ENCODE assay signal across 22 cellular contexts in genomic region chr18:26322892-26323653, GRCh38.
DNase-seq lines count a peak whose midpoint lies in the region; FAIRE-seq lines count a peak whose summit lies in the region.
"Had no signal": no experiment of that assay in that cellular context is flagged by ENCODE, and none has a peak within 500 bp of the region (broad histone marks: within the 10 kb centered on the region; RNA-seq: fewer than 3 reads in every experiment).

No MANE protein-coding gene starts in this region.

- H3K9me3 ChIP-seq in SJCRH30 (replicated peaks): no peaks in the 10 kb centered on the region
- H3K9me3 ChIP-seq: Caco-2, colonic mucosa, right atrium auricular region, suprapubic skin had no signal

- DNase-seq in GM03348 (ENCODE audit: low spot score) (peak; percentile 7), RCC 7860 (ENCODE audit: low spot score) (peak; percentile 37), fibroblast of gingiva (ENCODE audit: low read depth) (peak; percentile 3), non-pigmented ciliary epithelial cell (ENCODE audit: low read depth) (peak; percentile 49), NCI-H1417 treated with DMSO at 0.1 percent for 48 hours (lab: John Stamatoyannopoulos, UW) (no peak), SJCRH30 (no peak), NCI-H1105 treated with DMSO at 0.1 percent for 48 hours (lab: John Stamatoyannopoulos, UW) (no peak), NCI-H345 treated with DMSO at 0.1 percent for 48 hours (lab: John Stamatoyannopoulos, UW; ENCODE audit: unreplicated experiment) (no peak)
- DNase-seq: activated CD8-positive, alpha-beta T cell treated with anti-CD3 and anti-CD28 coated beads for 36 hours; activated naive CD8-positive, alpha-beta T cell treated with anti-CD3 and anti-CD28 coated beads, Interleukin-2, amount 50 U/mL, for 24 hours; Caco-2; colonic mucosa; H7; NCI-H2171; NCI-H774; stimulated activated CD4-positive, alpha-beta T cell treated with anti-CD3 and anti-CD28 coated beads, Interleukin-1b, Interleukin-23, amount 100 ng/mL, for 48 hours; T-helper 1 cell had no signal

- H3K4me1 ChIP-seq in SJCRH30: no peaks in the 10 kb centered on the region
- H3K4me1 ChIP-seq: Caco-2, colonic mucosa, right atrium auricular region, suprapubic skin had no signal

- no peaks in the 10 kb centered on the region for H3K27me3 ChIP-seq in SJCRH30
- H3K27me3 ChIP-seq: colonic mucosa, hepatocyte, right atrium auricular region, suprapubic skin had no signal

- no peaks in the 10 kb centered on the region for H3K36me3 ChIP-seq in SJCRH30
- H3K36me3 ChIP-seq: colonic mucosa, right atrium auricular region had no signal

- FAIRE-seq in RCC 7860 (lab: Jason Lieb, UNC): peak; percentile 78

- H3K27ac ChIP-seq in SJCRH30: no peak overlapping the region
- H3K27ac ChIP-seq: colonic mucosa, epithelial cell of prostate, hepatocyte, right atrium auricular region, RWPE1, suprapubic skin had no signal

- no peak overlapping the region for H3K4me3 ChIP-seq in SJCRH30
- H3K4me3 ChIP-seq: colonic mucosa, hepatocyte, right atrium auricular region, suprapubic skin had no signal

Comparison
In these comparisons a context has a peak if more than half of its experiments do, and no peak if none do; other contexts are left out.
1. DNase-seq: peak in GM03348 (single experiment), RCC 7860 (single experiment), fibroblast of gingiva (single experiment) and non-pigmented ciliary epithelial cell (single experiment); none in NCI-H1417 treated with DMSO at 0.1 percent for 48 hours (single experiment), SJCRH30 (0 of 2), NCI-H1105 treated with DMSO at 0.1 percent for 48 hours (single experiment) and NCI-H345 treated with DMSO at 0.1 percent for 48 hours (single experiment).